ENCODE assay signal across 1 cellular context in genomic region chr15:89087830-89088604, GRCh38.
TF ChIP-seq lines count a peak whose summit lies in the region.

Gene ABHD2, plus strand, starts transcription at chr15:89088456. Its CDS starts 27,872 bp downstream, at chr15:89116328.

TF ChIP-seq in HepG2, 621 proteins besides CTCF, POLR2A, EP300 and RAD21 (continued from another document and continues in another):
- TF ChIP-seq, protein P1, sequence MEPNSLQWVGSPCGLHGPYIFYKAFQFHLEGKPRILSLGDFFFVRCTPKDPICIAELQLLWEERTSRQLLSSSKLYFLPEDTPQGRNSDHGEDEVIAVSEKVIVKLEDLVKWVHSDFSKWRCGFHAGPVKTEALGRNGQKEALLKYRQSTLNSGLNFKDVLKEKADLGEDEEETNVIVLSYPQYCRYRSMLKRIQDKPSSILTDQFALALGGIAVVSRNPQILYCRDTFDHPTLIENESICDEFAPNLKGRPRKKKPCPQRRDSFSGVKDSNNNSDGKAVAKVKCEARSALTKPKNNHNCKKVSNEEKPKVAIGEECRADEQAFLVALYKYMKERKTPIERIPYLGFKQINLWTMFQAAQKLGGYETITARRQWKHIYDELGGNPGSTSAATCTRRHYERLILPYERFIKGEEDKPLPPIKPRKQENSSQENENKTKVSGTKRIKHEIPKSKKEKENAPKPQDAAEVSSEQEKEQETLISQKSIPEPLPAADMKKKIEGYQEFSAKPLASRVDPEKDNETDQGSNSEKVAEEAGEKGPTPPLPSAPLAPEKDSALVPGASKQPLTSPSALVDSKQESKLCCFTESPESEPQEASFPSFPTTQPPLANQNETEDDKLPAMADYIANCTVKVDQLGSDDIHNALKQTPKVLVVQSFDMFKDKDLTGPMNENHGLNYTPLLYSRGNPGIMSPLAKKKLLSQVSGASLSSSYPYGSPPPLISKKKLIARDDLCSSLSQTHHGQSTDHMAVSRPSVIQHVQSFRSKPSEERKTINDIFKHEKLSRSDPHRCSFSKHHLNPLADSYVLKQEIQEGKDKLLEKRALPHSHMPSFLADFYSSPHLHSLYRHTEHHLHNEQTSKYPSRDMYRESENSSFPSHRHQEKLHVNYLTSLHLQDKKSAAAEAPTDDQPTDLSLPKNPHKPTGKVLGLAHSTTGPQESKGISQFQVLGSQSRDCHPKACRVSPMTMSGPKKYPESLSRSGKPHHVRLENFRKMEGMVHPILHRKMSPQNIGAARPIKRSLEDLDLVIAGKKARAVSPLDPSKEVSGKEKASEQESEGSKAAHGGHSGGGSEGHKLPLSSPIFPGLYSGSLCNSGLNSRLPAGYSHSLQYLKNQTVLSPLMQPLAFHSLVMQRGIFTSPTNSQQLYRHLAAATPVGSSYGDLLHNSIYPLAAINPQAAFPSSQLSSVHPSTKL (CRISPR knock-in tag; IDR thresholded peaks at IDR 0.05), result peak; percentile 75
- TF ChIP-seq, protein P2, sequence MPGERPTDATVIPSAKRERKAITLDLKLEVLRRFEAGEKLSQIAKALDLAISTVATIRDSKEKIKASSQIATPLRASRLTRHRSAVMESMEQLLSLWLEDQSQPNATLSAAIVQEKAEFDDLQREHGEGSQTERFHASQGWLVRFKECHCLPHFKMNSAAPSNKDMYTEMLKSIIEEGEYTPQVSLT (CRISPR knock-in tag; IDR thresholded peaks at IDR 0.05; ENCODE audit: borderline replicate concordance, low read depth), result no peak
- TF ChIP-seq ZHX2 (IDR thresholded peaks at IDR 0.05; ENCODE audit: low read depth), result no peak
- no peak for TF ChIP-seq ZHX2 (CRISPR knock-in tag; IDR thresholded peaks at IDR 0.05; ENCODE audit: borderline replicate concordance)
- no peak for TF ChIP-seq ZNF251 (CRISPR knock-in tag; IDR thresholded peaks at IDR 0.05)
- TF ChIP-seq ZMYM3 (CRISPR knock-in tag; IDR thresholded peaks at IDR 0.05), result 0 out of 2 replicates have a peak, but pooled peaks have one; percentile 36
- TF ChIP-seq ZFYVE20 (CRISPR knock-in tag; IDR thresholded peaks at IDR 0.05; ENCODE audit: borderline replicate concordance, low read depth), result no peak
- TF ChIP-seq PLSCR1 (CRISPR knock-in tag; IDR thresholded peaks at IDR 0.05; ENCODE audit: borderline replicate concordance), result no peak
- TF ChIP-seq REPIN1 (CRISPR knock-in tag; IDR thresholded peaks at IDR 0.05; ENCODE audit: borderline replicate concordance, low read depth), result no peak
- no peak for TF ChIP-seq ZBED4 (CRISPR knock-in tag; IDR thresholded peaks at IDR 0.05; ENCODE audit: borderline replicate concordance)
- peak; percentile 62 for TF ChIP-seq KAT8 (CRISPR knock-in tag; IDR thresholded peaks at IDR 0.05)
- no peak for TF ChIP-seq ZNF205 (CRISPR knock-in tag; IDR thresholded peaks at IDR 0.05)
- TF ChIP-seq AKNA (CRISPR knock-in tag; IDR thresholded peaks at IDR 0.05; ENCODE audit: borderline replicate concordance), result no peak
- no peak for TF ChIP-seq NFRKB (IDR thresholded peaks at IDR 0.05)
- TF ChIP-seq SP5 (CRISPR knock-in tag; IDR thresholded peaks at IDR 0.05; ENCODE audit: borderline replicate concordance, low read depth), result peak; percentile 94
- TF ChIP-seq, protein P3, sequence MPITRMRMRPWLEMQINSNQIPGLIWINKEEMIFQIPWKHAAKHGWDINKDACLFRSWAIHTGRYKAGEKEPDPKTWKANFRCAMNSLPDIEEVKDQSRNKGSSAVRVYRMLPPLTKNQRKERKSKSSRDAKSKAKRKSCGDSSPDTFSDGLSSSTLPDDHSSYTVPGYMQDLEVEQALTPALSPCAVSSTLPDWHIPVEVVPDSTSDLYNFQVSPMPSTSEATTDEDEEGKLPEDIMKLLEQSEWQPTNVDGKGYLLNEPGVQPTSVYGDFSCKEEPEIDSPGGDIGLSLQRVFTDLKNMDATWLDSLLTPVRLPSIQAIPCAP (CRISPR knock-in tag; IDR thresholded peaks at IDR 0.05; ENCODE audit: low read depth), result no peak
- no peak for TF ChIP-seq ATF7 (IDR thresholded peaks at IDR 0.05)
- TF ChIP-seq ATF7 (CRISPR knock-in tag; IDR thresholded peaks at IDR 0.05), result no peak
- TF ChIP-seq NCOR1 (IDR thresholded peaks at IDR 0.05; ENCODE audit: borderline replicate concordance, low read length), result peak; percentile 53; the same call in 1 of the 2 replicates
- TF ChIP-seq, protein P4, sequence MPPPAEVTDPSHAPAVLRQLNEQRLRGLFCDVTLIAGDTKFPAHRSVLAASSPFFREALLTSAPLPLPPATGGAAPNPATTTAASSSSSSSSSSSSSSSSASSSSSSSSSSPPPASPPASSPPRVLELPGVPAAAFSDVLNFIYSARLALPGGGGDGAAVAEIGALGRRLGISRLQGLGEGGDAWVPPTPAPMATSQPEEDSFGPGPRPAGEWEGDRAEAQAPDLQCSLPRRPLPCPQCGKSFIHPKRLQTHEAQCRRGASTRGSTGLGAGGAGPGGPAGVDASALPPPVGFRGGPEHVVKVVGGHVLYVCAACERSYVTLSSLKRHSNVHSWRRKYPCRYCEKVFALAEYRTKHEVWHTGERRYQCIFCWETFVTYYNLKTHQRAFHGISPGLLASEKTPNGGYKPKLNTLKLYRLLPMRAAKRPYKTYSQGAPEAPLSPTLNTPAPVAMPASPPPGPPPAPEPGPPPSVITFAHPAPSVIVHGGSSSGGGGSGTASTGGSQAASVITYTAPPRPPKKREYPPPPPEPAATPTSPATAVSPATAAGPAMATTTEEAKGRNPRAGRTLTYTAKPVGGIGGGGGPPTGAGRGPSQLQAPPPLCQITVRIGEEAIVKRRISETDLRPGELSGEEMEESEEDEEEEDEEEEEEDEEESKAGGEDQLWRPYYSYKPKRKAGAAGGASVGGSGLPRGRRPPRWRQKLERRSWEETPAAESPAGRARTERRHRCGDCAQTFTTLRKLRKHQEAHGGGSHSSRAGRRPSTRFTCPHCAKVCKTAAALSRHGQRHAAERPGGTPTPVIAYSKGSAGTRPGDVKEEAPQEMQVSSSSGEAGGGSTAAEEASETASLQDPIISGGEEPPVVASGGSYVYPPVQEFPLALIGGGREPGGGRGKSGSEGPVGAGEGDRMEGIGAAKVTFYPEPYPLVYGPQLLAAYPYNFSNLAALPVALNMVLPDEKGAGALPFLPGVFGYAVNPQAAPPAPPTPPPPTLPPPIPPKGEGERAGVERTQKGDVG (CRISPR knock-in tag; IDR thresholded peaks at IDR 0.05; ENCODE audit: borderline replicate concordance), result no peak
- peak; percentile 46; the same call in 1 of the 2 replicates for TF ChIP-seq SOX5 (CRISPR knock-in tag; IDR thresholded peaks at IDR 0.05; ENCODE audit: borderline replicate concordance)
- peak; percentile 50; the same call in 1 of the 2 replicates for TF ChIP-seq HMG20A (CRISPR knock-in tag; IDR thresholded peaks at IDR 0.05; ENCODE audit: borderline replicate concordance)
